8 cellular contexts compared by ENCODE assay signal in genomic region chr22:31084811-31085492, GRCh38.
A peak's percentile ranks its signal among the peaks of the same experiment; 100 is the strongest.
DNase-seq lines count a peak whose midpoint lies in the region; ATAC-seq and TF ChIP-seq lines count a peak whose summit lies in the region.

No MANE protein-coding gene starts in this region.

- ATAC-seq in GM19328 (IDR thresholded peaks at IDR 0.05; ENCODE audit: unreplicated experiment) (peak; percentile 58), HG03571 (IDR thresholded peaks at IDR 0.05; ENCODE audit: unreplicated experiment) (peak; percentile 65)

- peak overlapping the region; percentile 74 for H3K4me3 ChIP-seq in AG09309 (ENCODE audit: control insufficient read depth, low read depth, low read length)
- peak overlapping the region; percentile 39; the same call in 1 of the 2 replicates for H3K4me3 ChIP-seq in iPS DF 6.9 (ENCODE audit: low read length)
- peak overlapping the region; percentile 69 for H3K4me3 ChIP-seq in skeletal muscle cell (ENCODE audit: low read depth, low read length)

- peaks cover 9% of the 10 kb centered on the region for H3K4me1 ChIP-seq in iPS DF 6.9 (ENCODE audit: control insufficient read depth, insufficient read depth, low read length)

- DNase-seq in AG09309 (ENCODE audit: low read depth) = no peak
- DNase-seq in T1000 (lab: John Stamatoyannopoulos, UW) = peak; percentile 33
- peak; percentile 94 for DNase-seq in astrocyte of the hippocampus (ENCODE audit: low read depth, low spot score)
- DNase-seq in iPS DF 6.9 (ENCODE audit: low read depth, low spot score) = peak; percentile 66
- DNase-seq in skeletal muscle cell (ENCODE audit: low read depth) = no peak
- no peak for DNase-seq in DMS53 treated with DMSO at 0.1 percent for 48 hours (lab: John Stamatoyannopoulos, UW; ENCODE audit: unreplicated experiment)

- no peaks in the 10 kb centered on the region for H3K36me3 ChIP-seq in iPS DF 6.9 (ENCODE audit: control insufficient read depth, insufficient read depth, low read length)

- no peaks in the 10 kb centered on the region for H3K27me3 ChIP-seq in iPS DF 6.9 (ENCODE audit: control insufficient read depth, insufficient read depth, low read length)

- peak; percentile 79 for TF ChIP-seq CTCF in AG09309 (IDR thresholded peaks at IDR 0.05; ENCODE audit: control insufficient read depth, insufficient read depth, low read depth, low read length, missing control alignments)

- no CpG with 5 or more reads among the region's 69 CpGs for WGBS in iPS DF 6.9 (ENCODE audit: insufficient coverage, insufficient read length)

- no peak overlapping the region for H3K27ac ChIP-seq in iPS DF 6.9 (ENCODE audit: low read length)

- H3K9me3 ChIP-seq in iPS DF 6.9 (ENCODE audit: control insufficient read depth, insufficient read depth, low read length) = no peaks in the 10 kb centered on the region

Comparison
In these comparisons a context has a peak if more than half of its experiments do, and no peak if none do; other contexts are left out.
1. DNase-seq: peak in T1000 (single experiment), astrocyte of the hippocampus (single experiment) and iPS DF 6.9 (single experiment); none in AG09309 (single experiment), skeletal muscle cell (single experiment) and DMS53 treated with DMSO at 0.1 percent for 48 hours (single experiment).
2. Peak in every context shown above with its lines, with median percentiles within 50 percentile points of each other: H3K4me3 ChIP-seq.